19 cellular contexts compared by ENCODE assay signal in the genomic region with DNA sequence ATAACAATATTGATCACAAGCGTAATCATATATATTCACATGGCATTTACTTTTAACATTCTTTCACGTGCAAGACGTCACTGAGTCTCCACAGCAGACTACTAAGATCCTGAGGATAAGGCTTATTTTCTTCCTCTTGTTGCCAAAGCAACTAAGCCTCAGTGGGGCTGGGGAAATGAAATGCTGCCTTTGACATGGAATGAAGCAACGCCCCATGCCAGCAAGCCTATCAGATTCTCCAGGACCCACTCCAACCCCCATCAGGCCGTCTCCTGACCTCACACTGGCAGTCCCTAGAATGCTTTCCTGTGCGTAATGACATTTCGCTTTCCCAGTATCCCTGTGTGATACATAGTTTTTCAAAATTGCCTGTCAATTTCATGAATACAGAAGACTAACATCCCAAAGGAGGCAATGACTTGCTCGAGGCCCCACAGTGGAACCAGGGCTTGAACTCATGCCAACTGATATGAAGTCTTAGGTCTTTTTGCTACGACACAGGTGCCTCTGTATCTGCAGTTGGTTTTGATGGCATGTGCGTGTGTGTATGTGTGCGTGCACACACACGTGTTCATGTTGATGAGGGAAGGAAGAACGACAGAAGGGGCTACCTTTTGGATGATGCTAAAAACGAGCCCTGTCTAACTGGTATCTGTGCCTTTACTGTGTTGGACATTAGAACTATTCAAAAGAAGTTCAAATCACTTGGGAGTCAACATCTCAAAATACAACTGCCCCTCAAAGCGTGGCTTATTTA.
DNase-seq lines count a peak whose midpoint lies in the region; ATAC-seq, FAIRE-seq and TF ChIP-seq lines count a peak whose summit lies in the region.
"Had no signal": no experiment of that assay in that cellular context is flagged by ENCODE, and none has a peak within 500 bp of the region (broad histone marks: within the 10 kb centered on the region; RNA-seq: fewer than 3 reads in every experiment).

No MANE protein-coding gene starts in this region.

- in situ Hi-C loops in HepG2 (cut with HindIII; ENCODE audit: extremely low pct_ligation_motif_present, low pct_unique_long_range_greater_than_20kb) (no loop called here), K562 (cut with MboI) (no loop called here)

- ATAC-seq in HepG2: no peak
- ATAC-seq in right lobe of liver: no peak
- no peak for ATAC-seq in K562
- ATAC-seq in activated CD8-positive, alpha-beta T cell treated with anti-CD3 and anti-CD28 coated beads for 36 hours: no peak
- no peak for ATAC-seq in left cardiac atrium

- H3K9me1 ChIP-seq in K562 (ENCODE audit: control insufficient read depth, insufficient read depth, low read length): no peaks in the 10 kb centered on the region

- H3K27me3 Mint-ChIP-seq in activated CD8-positive, alpha-beta T cell treated with anti-CD3 and anti-CD28 coated beads for 36 hours: peaks cover 30% of the 10 kb centered on the region

- no peaks in the 10 kb centered on the region for H3K9me2 ChIP-seq in OCI-LY7 (ENCODE audit: insufficient read depth, low read length)

- FAIRE-seq in HepG2 (lab: Jason Lieb, UNC) (no peak), K562 (lab: Jason Lieb, UNC) (no peak)
- FAIRE-seq: GM18507, HTR-8/SVneo had no signal

- no peak for DNase-seq in HepG2 (ENCODE audit: low spot score)
- no peak for DNase-seq in right lobe of liver
- DNase-seq in K562 (ENCODE audit: extremely low read depth in 1 of 4, low spot score in 3 of 4): no peak
- DNase-seq in iPS-NIHi11 (ENCODE audit: low spot score): peak; percentile 29
- no peak for DNase-seq in activated CD8-positive, alpha-beta T cell treated with anti-CD3 and anti-CD28 coated beads for 36 hours
- DNase-seq in left cardiac atrium: no peak
- no peak for DNase-seq in OCI-LY7 (ENCODE audit: low spot score)
- DNase-seq in NCI-H1105 (lab: John Stamatoyannopoulos, UW): no peak
- DNase-seq: AML-193; Calu3; CD4-positive, CD25-positive, alpha-beta regulatory T cell; DMS 273 treated with DMSO at 0.1 percent for 48 hours; GM23248; HFFc6 had no signal

- intact Hi-C loops in HepG2 (cut with micrococcal nuclease; ENCODE audit: unreplicated experiment) (no loop called here), right lobe of liver (cut with DNase I) (no loop called here), K562 (cut with micrococcal nuclease) (no loop called here), left cardiac atrium (cut with DNase I) (no loop called here), OCI-LY7 (cut with micrococcal nuclease; ENCODE audit: unreplicated experiment) (no loop called here)
- intact Hi-C loops in activated CD8-positive, alpha-beta T cell treated with anti-CD3 and anti-CD28 coated beads for 36 hours (cut with micrococcal nuclease): no loop called here

- WGBS in HepG2 (ENCODE audit: low lambda C conversion rate): 9% methylated on average over 14 of the region's 15 CpGs
- WGBS in right lobe of liver (ENCODE audit: insufficient coverage, low coverage, low lambda C conversion rate, missing lambda C conversion rate): 46% methylated on average over 14 of the region's 15 CpGs
- under 1% methylated on average over 15 of the region's 15 CpGs for WGBS in K562 (ENCODE audit: insufficient coverage, low coverage, missing lambda C conversion rate)

- H3K36me3 ChIP-seq in HepG2 (replicated peaks in 1 of 2; ENCODE audit: control insufficient read depth in 1 of 2, insufficient read depth in 2 of 2, low read length in 2 of 2) (no peaks in the 10 kb centered on the region), right lobe of liver (no peaks in the 10 kb centered on the region), K562 (ENCODE audit: control insufficient read depth, insufficient read depth, low read length) (no peaks in the 10 kb centered on the region), OCI-LY7 (ENCODE audit: insufficient read depth, low read length) (no peaks in the 10 kb centered on the region)
- H3K36me3 ChIP-seq: HAP-1 had no signal

- H3K4me1 Mint-ChIP-seq in activated CD8-positive, alpha-beta T cell treated with anti-CD3 and anti-CD28 coated beads for 36 hours (ENCODE audit: low read depth): peaks cover 6% of the 10 kb centered on the region

- H2AFZ ChIP-seq in HepG2 (ENCODE audit: low read length) (no peak overlapping the region), K562 (ENCODE audit: low read depth, low read length) (no peak overlapping the region), OCI-LY7 (ENCODE audit: low read length) (no peak overlapping the region)
- H2AFZ ChIP-seq: GM23248 had no signal

- TF ChIP-seq CTCF in HepG2 (CRISPR knock-in tag; IDR thresholded peaks at IDR 0.05) (no peak), right lobe of liver (IDR thresholded peaks at IDR 0.05) (no peak), K562 (IDR thresholded peaks at IDR 0.05 in 2 of 3, conservative IDR thresholded peaks at IDR 0.05 in 1 of 3; ENCODE audit: insufficient read depth in 2 of 3, low read depth in 1 of 3, low read length in 3 of 3) (no peak), OCI-LY7 (conservative IDR thresholded peaks at IDR 0.05; ENCODE audit: low read length) (no peak)
- no peak for TF ChIP-seq CTCF in activated CD8-positive, alpha-beta T cell treated with anti-CD3 and anti-CD28 coated beads for 36 hours (IDR thresholded peaks at IDR 0.05)

- TF ChIP-seq RAD21 in HepG2 (CRISPR knock-in tag; IDR thresholded peaks at IDR 0.05): no peak
- no peak for TF ChIP-seq RAD21 in K562 (CRISPR knock-in tag; conservative IDR thresholded peaks at IDR 0.05 in 1 of 2, IDR thresholded peaks at IDR 0.05 in 1 of 2)

- BruUV-seq in HepG2 (replicated peaks; lab: Mats Ljungman, UMichigan): no TSS peak
- BruUV-seq in K562 (replicated peaks; lab: Mats Ljungman, UMichigan): no TSS peak
- BruUV-seq in OCI-LY7 (replicated peaks; lab: Mats Ljungman, UMichigan): no TSS peak

- TF ChIP-seq EP300 in HepG2 (IDR thresholded peaks at IDR 0.05; ENCODE audit: low read depth in 2 of 2, low read length in 2 of 2) (no peak), HepG2 (CRISPR knock-in tag; IDR thresholded peaks at IDR 0.05; ENCODE audit: borderline replicate concordance) (no peak), K562 (IDR thresholded peaks at IDR 0.05; ENCODE audit: low read length) (no peak)

- POLR2A ChIA-PET in HepG2 (lab: Yijun Ruan, JAX): no interaction called here
- POLR2A ChIA-PET in K562 (lab: Yijun Ruan, JAX): no interaction called here
- POLR2A ChIA-PET in activated CD8-positive, alpha-beta T cell treated with anti-CD3 and anti-CD28 coated beads for 36 hours (lab: Charles Lee): interaction anchor here (0.7 kb wide), 1 partner anchor 328 kb away, joined by 3 read pairs; no protein-coding TSS in a partner anchor
- POLR2A ChIA-PET in OCI-LY7 (lab: Charles Lee): no interaction called here

- no peak overlapping the region for H3K27ac Mint-ChIP-seq in activated CD8-positive, alpha-beta T cell treated with anti-CD3 and anti-CD28 coated beads for 36 hours
- H3K27ac Mint-ChIP-seq: CD4-positive, CD25-positive, alpha-beta regulatory T cell; HFFc6 had no signal

- H3K4me3 Mint-ChIP-seq in activated CD8-positive, alpha-beta T cell treated with anti-CD3 and anti-CD28 coated beads for 36 hours: no peak overlapping the region
- H3K4me3 Mint-ChIP-seq: CD4-positive, CD25-positive, alpha-beta regulatory T cell; HFFc6 had no signal

- no peak overlapping the region for H3K4me3 ChIP-seq in HepG2 (replicated peaks in 1 of 3; ENCODE audit: insufficient read depth in 1 of 3, low read depth in 2 of 3, low read length in 3 of 3)
- H3K4me3 ChIP-seq in right lobe of liver: no peak overlapping the region
- H3K4me3 ChIP-seq in K562: no peak overlapping the region
- no peak overlapping the region for H3K4me3 ChIP-seq in OCI-LY7 (ENCODE audit: low read depth, low read length, poor library complexity, severe bottlenecking)
- H3K4me3 ChIP-seq: BLaER1 treated with 17β-estradiol and CSF1 and Interleukin-3, amounts not matched to agents 10 nM and 100 nM; GM23248; HAP-1 had no signal

- no peak overlapping the region for H3K9ac ChIP-seq in HepG2 (ENCODE audit: insufficient read depth, low read depth, low read length)
- no peak overlapping the region for H3K9ac ChIP-seq in K562 (ENCODE audit: insufficient read depth in 1 of 2, low read depth in 2 of 2, low read length in 2 of 2)
- H3K9ac ChIP-seq: BLaER1 treated with 17β-estradiol and CSF1 and Interleukin-3, amounts not matched to agents 10 nM and 100 nM; GM23248 had no signal

- H3K27ac ChIP-seq in HepG2 (ENCODE audit: extremely low read length, insufficient read depth, low read length): no peak overlapping the region
- no peak overlapping the region for H3K27ac ChIP-seq in right lobe of liver
- no peak overlapping the region for H3K27ac ChIP-seq in K562 (ENCODE audit: extremely low read depth, low read depth, low read length)
- no peak overlapping the region for H3K27ac ChIP-seq in OCI-LY7 (ENCODE audit: low read depth, low read length, poor library complexity, severe bottlenecking)
- H3K27ac ChIP-seq: 22Rv1; BLaER1 treated with 17β-estradiol and CSF1 and Interleukin-3, amounts not matched to agents 10 nM and 100 nM; GM23248 had no signal

- no peaks in the 10 kb centered on the region for H3K79me2 ChIP-seq in HepG2 (ENCODE audit: insufficient read depth, low read length)
- no peaks in the 10 kb centered on the region for H3K79me2 ChIP-seq in K562 (ENCODE audit: control insufficient read depth, insufficient read depth, low read length)
- no peaks in the 10 kb centered on the region for H3K79me2 ChIP-seq in OCI-LY7 (ENCODE audit: insufficient read depth, low read depth, low read length)

- H4K20me1 ChIP-seq in HepG2 (ENCODE audit: insufficient read depth, low read length): no peaks in the 10 kb centered on the region
- no peaks in the 10 kb centered on the region; the same call in 1 of the 2 replicates for H4K20me1 ChIP-seq in K562 (replicated peaks; ENCODE audit: control insufficient read depth, insufficient read depth, low read length)
- no peaks in the 10 kb centered on the region for H4K20me1 ChIP-seq in OCI-LY7 (ENCODE audit: insufficient read depth, low read length)
- H4K20me1 ChIP-seq: BLaER1 treated with 17β-estradiol and CSF1 and Interleukin-3, amounts not matched to agents 10 nM and 100 nM had no signal

- peaks cover 13% of the 10 kb centered on the region for H3K9me3 Mint-ChIP-seq in activated CD8-positive, alpha-beta T cell treated with anti-CD3 and anti-CD28 coated beads for 36 hours

- peaks cover 2% of the 10 kb centered on the region for H3K36me3 Mint-ChIP-seq in activated CD8-positive, alpha-beta T cell treated with anti-CD3 and anti-CD28 coated beads for 36 hours (ENCODE audit: low read depth)
- H3K36me3 Mint-ChIP-seq: CD4-positive, CD25-positive, alpha-beta regulatory T cell had no signal

- CTCF ChIA-PET in HepG2 (lab: Yijun Ruan, JAX; ENCODE audit: low intra/inter-chr PET ratio, low total read pairs) (no interaction called here), K562 (lab: Yijun Ruan, JAX; ENCODE audit: low intra/inter-chr PET ratio) (no interaction called here), OCI-LY7 (lab: Charles Lee; ENCODE audit: unreplicated experiment) (no interaction called here)
- CTCF ChIA-PET in activated CD8-positive, alpha-beta T cell treated with anti-CD3 and anti-CD28 coated beads for 36 hours (lab: Charles Lee): no interaction called here

- H3K9me3 ChIP-seq in HepG2 (ENCODE audit: low read length) (no peaks in the 10 kb centered on the region), right lobe of liver (no peaks in the 10 kb centered on the region), K562 (replicated peaks; ENCODE audit: control insufficient read depth, insufficient read depth, low read depth, low read length) (no peaks in the 10 kb centered on the region), OCI-LY7 (ENCODE audit: low read length) (peaks cover 12% of the 10 kb centered on the region; the same call in 1 of the 2 replicates)
- H3K9me3 ChIP-seq: HAP-1 had no signal

- no peaks in the 10 kb centered on the region for H3K4me1 ChIP-seq in HepG2 (ENCODE audit: insufficient read depth, low read length)
- H3K4me1 ChIP-seq in right lobe of liver: peaks cover 0 to 4% (median 0%) of the 10 kb centered on the region in 4 donors
- H3K4me1 ChIP-seq in K562 (replicated peaks in 1 of 2; ENCODE audit: control insufficient read depth in 2 of 2, insufficient read depth in 2 of 2, low read length in 2 of 2): peaks cover 0 to 10% of the 10 kb centered on the region in 2 experiments; a peak in 1 of 5 replicates
- H3K4me1 ChIP-seq in OCI-LY7 (ENCODE audit: insufficient read depth, low read length, poor library complexity, severe bottlenecking): no peaks in the 10 kb centered on the region
- H3K4me1 ChIP-seq: BLaER1 treated with 17β-estradiol and CSF1 and Interleukin-3, amounts not matched to agents 10 nM and 100 nM; HAP-1 had no signal

- peaks cover 2 to 30% of the 10 kb centered on the region in 2 experiments; a peak in 4 of 5 replicates for H3K27me3 ChIP-seq in HepG2 (ENCODE audit: control insufficient read depth in 1 of 2, insufficient read depth in 2 of 2, low read length in 2 of 2)
- H3K27me3 ChIP-seq in right lobe of liver: peaks cover 0 to 12% of the 10 kb centered on the region in 2 donors
- H3K27me3 ChIP-seq in K562 (ENCODE audit: control insufficient read depth in 2 of 2, insufficient read depth in 2 of 2, low read length in 2 of 2): peaks cover 8 to 28% of the 10 kb centered on the region in 2 experiments

- no peak for TF ChIP-seq POLR2A in HepG2 (IDR thresholded peaks at IDR 0.05; ENCODE audit: insufficient read depth in 1 of 2, low read depth in 2 of 2, low read length in 2 of 2)
- TF ChIP-seq POLR2A in right lobe of liver (IDR thresholded peaks at IDR 0.05): no peak
- TF ChIP-seq POLR2A in K562 (conservative IDR thresholded peaks at IDR 0.05): no peak

- H3K4me2 ChIP-seq in HepG2 (ENCODE audit: low read depth, low read length) (no peak overlapping the region), K562 (ENCODE audit: insufficient read depth, low read length) (no peak overlapping the region), OCI-LY7 (ENCODE audit: low read length) (no peak overlapping the region)
- H3K4me2 ChIP-seq: BLaER1 treated with 17β-estradiol and CSF1 and Interleukin-3, amounts not matched to agents 10 nM and 100 nM had no signal

Comparison
In these comparisons a context has a peak if more than half of its experiments do, and no peak if none do; other contexts are left out.
1. Of the 241 proteins assayed by ChIP-seq in both HepG2 and K562: peak only in HepG2: MNT; only in K562: RFX1; in both: none; in neither: 239.